8 cellular contexts compared by ENCODE assay signal in genomic region chr4:77996076-77996475, GRCh38.
"Had no signal": no experiment of that assay in that cellular context is flagged by ENCODE, and none has a peak within 500 bp of the region (broad histone marks: within the 10 kb centered on the region; RNA-seq: fewer than 3 reads in every experiment).

No MANE protein-coding gene starts in this region.

- FAIRE-seq: G401.6, GM12878, GM12891, GM12892, GM18507, GM19239 had no signal

- ATAC-seq: GM12878 had no signal

- H3K4me3 ChIP-seq: GM12878 had no signal

- DNase-seq: GDM1, GF-D8 had no signal
